Comparison of ENCODE assay signal across 3 cellular contexts in genomic region chr10:115105411-115105810, GRCh38. TPM values are rescaled to one million over a fixed set of nuclear protein-coding genes. Genes with fewer than 3 reads are reported as not detected.
"Had no signal": no experiment of that assay in that cellular context is flagged by ENCODE, and none has a peak within 500 bp of the region (broad histone marks: within the 10 kb centered on the region; RNA-seq: fewer than 3 reads in every experiment).

No MANE protein-coding gene starts in this region.

RNA-seq across cellular contexts. Expression of gene ATRNL1, which starts 12.2 kb away (rescaled TPM):
- total RNA-seq: OCI-LY7, PC-3, PC-9 had no signal
